13 cellular contexts compared by ENCODE assay signal in the genomic region with DNA sequence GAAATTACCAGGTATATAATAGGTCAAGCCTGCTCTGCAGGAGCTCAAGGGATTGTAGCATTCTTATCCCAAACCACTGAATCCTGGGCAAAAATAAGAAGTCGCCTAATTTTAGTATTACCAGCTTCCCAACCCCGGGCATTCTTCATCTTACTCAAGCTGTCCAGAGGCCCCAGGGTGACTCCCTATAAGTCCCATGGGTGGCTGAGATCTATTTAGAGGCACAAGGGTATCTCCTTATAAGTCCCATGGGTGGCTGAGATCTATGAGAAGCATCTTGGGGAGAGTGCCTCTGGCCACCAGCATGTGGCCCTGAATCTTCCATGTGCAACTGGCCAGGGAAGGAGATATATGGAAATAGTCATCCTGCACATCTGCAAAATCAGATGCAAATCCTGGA. TPM values are rescaled to one million over a fixed set of nuclear protein-coding genes. Genes with fewer than 3 reads are reported as not detected.
DNase-seq lines count a peak whose midpoint lies in the region; ATAC-seq and TF ChIP-seq lines count a peak whose summit lies in the region.
"Had no signal": no experiment of that assay in that cellular context is flagged by ENCODE, and none has a peak within 500 bp of the region (broad histone marks: within the 10 kb centered on the region; RNA-seq: fewer than 3 reads in every experiment).

No MANE protein-coding gene starts in this region.

- no peak for DNase-seq in Calu3
- peak; percentile 56 for DNase-seq in activated CD8-positive, alpha-beta memory T cell treated with anti-CD3 and anti-CD28 coated beads, Interleukin-2, amount 50 U/mL, for 48 hours
- no peak for DNase-seq in naive B cell
- DNase-seq in stimulated activated CD4-positive, alpha-beta T cell treated with anti-CD3 and anti-CD28 coated beads, Interleukin-4, amount 100 ng/mL, for 4 hours: no peak
- no peak for DNase-seq in CD14-positive monocyte (ENCODE audit: low spot score)
- no peak for DNase-seq in ecto neural progenitor cell (ENCODE audit: low spot score)
- no peak for DNase-seq in D341Med (ENCODE audit: low spot score)
- DNase-seq: mesendoderm, NCI-H2029 treated with DMSO at 0.1 percent for 48 hours had no signal

- H3K36me3 Mint-ChIP-seq in Calu3 (ENCODE audit: insufficient read depth, unreplicated experiment): peaks cover 6% of the 10 kb centered on the region
- peaks cover 0 to 3% of the 10 kb centered on the region in 2 donors for H3K36me3 Mint-ChIP-seq in naive B cell
- H3K36me3 Mint-ChIP-seq in CD14-positive monocyte: no peaks in the 10 kb centered on the region

- no TSS peak for BruUV-seq in Calu3 (replicated peaks; lab: Mats Ljungman, UMichigan)

- H3K9me3 Mint-ChIP-seq in Calu3 (ENCODE audit: low read depth, unreplicated experiment): no peaks in the 10 kb centered on the region
- peaks cover 0 to 3% (median 0%) of the 10 kb centered on the region in 7 donors for H3K9me3 Mint-ChIP-seq in naive B cell
- H3K9me3 Mint-ChIP-seq in CD14-positive monocyte: no peaks in the 10 kb centered on the region

- H3K27me3 Mint-ChIP-seq in Calu3 (ENCODE audit: unreplicated experiment) (peaks cover 70% of the 10 kb centered on the region), naive B cell (no peaks in the 10 kb centered on the region), CD14-positive monocyte (ENCODE audit: low read depth in 3 of 3) (peaks cover 5 to 15% (median 7%) of the 10 kb centered on the region in 3 donors)

- H3K4me1 Mint-ChIP-seq in Calu3 (ENCODE audit: low read depth, unreplicated experiment) (peaks cover 47% of the 10 kb centered on the region), naive B cell (peaks cover 88 to 96% (median 91%) of the 10 kb centered on the region in 3 donors), CD14-positive monocyte (peaks cover 2% of the 10 kb centered on the region)

- peak; percentile 0 for ATAC-seq in HG03439 (IDR thresholded peaks at IDR 0.05; ENCODE audit: unreplicated experiment)
- no peak for ATAC-seq in naive B cell (ENCODE audit: low read depth in 2 of 2)

- H3K4me3 Mint-ChIP-seq in Calu3 (ENCODE audit: low read depth, unreplicated experiment): no peak overlapping the region
- H3K4me3 Mint-ChIP-seq in naive B cell: peak overlapping the region; percentile 23 to 81 (median 68)
- no peak overlapping the region for H3K4me3 Mint-ChIP-seq in CD14-positive monocyte

- TF ChIP-seq CTCF in Calu3 (IDR thresholded peaks at IDR 0.05; ENCODE audit: unreplicated experiment) (no peak), CD14-positive monocyte (IDR thresholded peaks at IDR 0.05) (no peak)

- CTCF ChIA-PET in Calu3 (lab: Charles Lee): interaction anchor here (1.0 kb wide), 1 partner anchor 26 kb away, joined by 3 read pairs; no protein-coding TSS in a partner anchor

- peak overlapping the region; percentile 61 for H3K27ac Mint-ChIP-seq in Calu3 (ENCODE audit: unreplicated experiment)
- peak overlapping the region; percentile 99 to 100 (median 100) for H3K27ac Mint-ChIP-seq in naive B cell
- no peak overlapping the region for H3K27ac Mint-ChIP-seq in CD14-positive monocyte

- intact Hi-C loops in Calu3 (cut with micrococcal nuclease; ENCODE audit: unreplicated experiment) (loop anchor here (2.0 kb wide), 1 partner anchor 27 kb away; no protein-coding TSS in a partner anchor), CD14-positive monocyte (cut with micrococcal nuclease) (loop anchor here in 1 of 2 donors (5.0 kb wide), 1 partner anchor 182 kb away; no protein-coding TSS in a partner anchor)

RNA-seq across cellular contexts. Expression of a gene that starts 38.9 kb away (rescaled TPM):
- 0.64 TPM in 1 of 2 replicates, not detected in the other for total RNA-seq in Calu3 (2022)
- polyA plus RNA-seq in naive B cell (ENCODE audit: low read depth in 6 of 6) (under 1 TPM in 1 of 6 donors, not detected in 5; 0.41 TPM), CD14-positive monocyte (not detected)
- total RNA-seq: H4; subcutaneous adipose tissue; T-helper 2 cell treated with Interferon-gamma antibody and Interleukin-4, amounts not matched to agents 100 ng/mL and 5 ng/mL, for 36 hours had no signal

RNA-seq across cellular contexts. Expression of a gene that starts 45.2 kb away (rescaled TPM):
- 3.0 and 3.1 TPM in 2 replicates for total RNA-seq in Calu3 (2022)
- polyA plus RNA-seq in naive B cell (ENCODE audit: low read depth in 6 of 6) (10 to 100 TPM in 5 of 6 donors, 1 to 10 TPM in 1; 10.0 to 32.4 (median 19.0) TPM), CD14-positive monocyte (1 to 10 TPM; 7.9 to 9.3 TPM)

Comparison
In these comparisons a context has a peak if more than half of its experiments do, and no peak if none do; other contexts are left out.
1. H3K27ac Mint-ChIP-seq: peak in Calu3 (single experiment) and naive B cell (6 of 6); none in CD14-positive monocyte (0 of 7).
2. H3K4me3 Mint-ChIP-seq: peak in naive B cell (8 of 8); none in Calu3 (single experiment) and CD14-positive monocyte (0 of 2).